In the genomic region with DNA sequence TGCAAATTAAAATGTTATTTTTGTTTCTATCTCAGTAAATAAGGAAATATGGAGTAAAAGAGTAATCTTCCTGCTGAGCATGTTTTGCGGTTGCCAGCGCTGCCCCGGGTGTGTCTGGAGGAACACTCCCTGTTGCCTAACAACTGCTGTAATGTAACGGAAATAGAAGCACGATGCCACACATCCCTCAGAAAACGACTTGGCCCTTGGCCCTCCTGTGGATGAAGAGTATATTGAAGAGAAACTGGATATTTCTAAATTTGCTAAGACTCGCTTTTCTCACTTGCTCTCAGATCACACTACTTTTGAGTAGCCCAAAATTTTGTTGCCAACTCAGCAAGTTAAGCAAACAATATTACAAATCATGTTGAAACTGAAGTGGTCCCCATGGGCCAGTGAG, we compare ENCODE assay signal across 8 cellular contexts. TPM values are rescaled to one million over a fixed set of nuclear protein-coding genes. Genes with fewer than 3 reads are reported as not detected.
DNase-seq lines count a peak whose midpoint lies in the region; ATAC-seq and TF ChIP-seq lines count a peak whose summit lies in the region.

No MANE protein-coding gene starts in this region.

- H4K91ac ChIP-seq in neuronal stem cell (ENCODE audit: low read depth, low read length, poor library complexity): no peak overlapping the region

- H2AFZ ChIP-seq in neuronal stem cell (ENCODE audit: low read length): no peak overlapping the region

- H2BK15ac ChIP-seq in neuronal stem cell (ENCODE audit: low read length): no peak overlapping the region

- H3K9ac ChIP-seq in adipocyte (ENCODE audit: low read length): no peak overlapping the region
- no peak overlapping the region for H3K9ac ChIP-seq in neuronal stem cell (ENCODE audit: low read depth, low read length, poor library complexity)

- ATAC-seq in GM18498 (IDR thresholded peaks at IDR 0.05; ENCODE audit: unreplicated experiment): peak; percentile 46
- peak; percentile 85 for ATAC-seq in HG03175 (IDR thresholded peaks at IDR 0.05; ENCODE audit: unreplicated experiment)
- ATAC-seq in heart left ventricle: peak; percentile 96 to 98 (median 97)

- H3K36me3 ChIP-seq in A673 (ENCODE audit: insufficient read depth, low read length, poor library complexity, severe bottlenecking) (no peaks in the 10 kb centered on the region), adipocyte (ENCODE audit: control insufficient read depth, insufficient read depth, low read length, severe bottlenecking) (no peaks in the 10 kb centered on the region), heart left ventricle (no peaks in the 10 kb centered on the region), sigmoid colon (no peaks in the 10 kb centered on the region), neuronal stem cell (replicated peaks in 1 of 2; ENCODE audit: control insufficient read depth in 2 of 2, insufficient read depth in 2 of 2, low read length in 2 of 2) (no peaks in the 10 kb centered on the region)

- H3K9me3 ChIP-seq in A673 (ENCODE audit: low read depth, low read length, poor library complexity, severe bottlenecking) (no peaks in the 10 kb centered on the region), adipocyte (ENCODE audit: control insufficient read depth, low read length) (no peaks in the 10 kb centered on the region), heart left ventricle (no peaks in the 10 kb centered on the region), sigmoid colon (no peaks in the 10 kb centered on the region), neuronal stem cell (replicated peaks in 1 of 2; ENCODE audit: control insufficient read depth in 2 of 2, insufficient read depth in 1 of 2, low read depth in 1 of 2, low read length in 2 of 2) (no peaks in the 10 kb centered on the region)

- no peak overlapping the region for H2AK5ac ChIP-seq in neuronal stem cell (ENCODE audit: low read depth, low read length)

- H3K23ac ChIP-seq in neuronal stem cell (ENCODE audit: low read depth, low read length, poor library complexity): no peak overlapping the region

- no peaks in the 10 kb centered on the region for H3K4me1 ChIP-seq in A673 (ENCODE audit: insufficient read depth, low read length, poor library complexity, severe bottlenecking)
- H3K4me1 ChIP-seq in adipocyte (ENCODE audit: control insufficient read depth, insufficient read depth, low read length): peaks cover 9% of the 10 kb centered on the region
- peaks cover 0 to 65% (median 8%) of the 10 kb centered on the region in 12 donors for H3K4me1 ChIP-seq in heart left ventricle
- peaks cover 0 to 15% (median 5%) of the 10 kb centered on the region in 4 donors for H3K4me1 ChIP-seq in sigmoid colon
- peaks cover 0 to 2% of the 10 kb centered on the region in 2 donors for H3K4me1 ChIP-seq in neuronal stem cell (ENCODE audit: control insufficient read depth in 2 of 2, insufficient read depth in 1 of 2, low read depth in 1 of 2, low read length in 2 of 2)

- H3K4ac ChIP-seq in neuronal stem cell (ENCODE audit: low read length): no peak overlapping the region

- POLR2A ChIA-PET in A673 (lab: Charles Lee; ENCODE audit: low non-redundant PET): no interaction called here

- no peak; the same call in 1 of the 2 replicates for TF ChIP-seq CTCF in A673 (conservative IDR thresholded peaks at IDR 0.05; ENCODE audit: low read depth, low read length)
- TF ChIP-seq CTCF in heart left ventricle (IDR thresholded peaks at IDR 0.05): peak in 11 of 12 donors; percentile 20 to 62 (median 41)
- peak in 3 of 4 experiments; percentile 13 to 38 (median 20) for TF ChIP-seq CTCF in sigmoid colon (IDR thresholded peaks at IDR 0.05)

- H2BK12ac ChIP-seq in neuronal stem cell (ENCODE audit: low read length): no peak overlapping the region

- peak; percentile 74 for DNase-seq in A673 (ENCODE audit: low spot score)
- peak; percentile 97 for DNase-seq in RPMI8226
- DNase-seq in adipocyte (ENCODE audit: low read depth): peak; percentile 75
- DNase-seq in heart left ventricle: peak; percentile 82 to 92 (median 85)
- DNase-seq in sigmoid colon: peak; percentile 89
- no peak for DNase-seq in neuronal stem cell (ENCODE audit: low spot score)

- H3K4me2 ChIP-seq in neuronal stem cell (ENCODE audit: insufficient read depth, low read length, poor library complexity, severe bottlenecking): no peak overlapping the region

- H2BK5ac ChIP-seq in neuronal stem cell (ENCODE audit: low read length): no peak overlapping the region

- no peak for TF ChIP-seq EP300 in sigmoid colon (IDR thresholded peaks at IDR 0.05)

- H3K18ac ChIP-seq in neuronal stem cell (ENCODE audit: low read length): no peak overlapping the region

- no peak overlapping the region for H2BK120ac ChIP-seq in neuronal stem cell (ENCODE audit: low read depth, low read length)

- no peak overlapping the region for H3K27ac ChIP-seq in A673 (ENCODE audit: low read depth, low read length, poor library complexity, severe bottlenecking)
- peak overlapping the region in 11 of 12 donors; percentile 18 to 70 (median 48) for H3K27ac ChIP-seq in heart left ventricle
- peak overlapping the region in 2 of 4 donors; percentile 27 to 54 for H3K27ac ChIP-seq in sigmoid colon
- H3K27ac ChIP-seq in neuronal stem cell (replicated peaks; ENCODE audit: low read length): no peak overlapping the region

- peaks cover 4% of the 10 kb centered on the region for H3K27me3 ChIP-seq in A673 (replicated peaks; ENCODE audit: insufficient read depth, low read depth, low read length, poor library complexity)
- H3K27me3 ChIP-seq in adipocyte (replicated peaks; ENCODE audit: control insufficient read depth, insufficient read depth, low read length): peaks cover 35% of the 10 kb centered on the region
- H3K27me3 ChIP-seq in heart left ventricle: no peaks in the 10 kb centered on the region
- H3K27me3 ChIP-seq in sigmoid colon: no peaks in the 10 kb centered on the region
- peaks cover 0 to 8% (median 0%) of the 10 kb centered on the region in 3 experiments for H3K27me3 ChIP-seq in neuronal stem cell (ENCODE audit: control insufficient read depth in 3 of 3, insufficient read depth in 3 of 3, low read depth in 1 of 3, low read length in 3 of 3)

- intact Hi-C loops in A673 (cut with micrococcal nuclease; ENCODE audit: unreplicated experiment): no loop called here
- intact Hi-C loops in heart left ventricle (cut with DNase I): no loop called here
- intact Hi-C loops in sigmoid colon (cut with DNase I): no loop called here

- H3K79me1 ChIP-seq in neuronal stem cell (ENCODE audit: low read depth, low read length): no peaks in the 10 kb centered on the region

- no TSS peak for BruUV-seq in A673 (replicated peaks; lab: Mats Ljungman, UMichigan)

- H3K4me3 ChIP-seq in A673 (ENCODE audit: low read depth, low read length, poor library complexity, severe bottlenecking) (no peak overlapping the region), adipocyte (ENCODE audit: low read length) (no peak overlapping the region), heart left ventricle (no peak overlapping the region), sigmoid colon (no peak overlapping the region), neuronal stem cell (ENCODE audit: low read length in 2 of 2) (no peak overlapping the region)

- CTCF ChIA-PET in A673 (lab: Charles Lee): no interaction called here

- H4K8ac ChIP-seq in neuronal stem cell (ENCODE audit: low read depth, low read length): no peak overlapping the region

- no peak for TF ChIP-seq POLR2A in heart left ventricle (IDR thresholded peaks at IDR 0.05)
- no peak for TF ChIP-seq POLR2A in sigmoid colon (IDR thresholded peaks at IDR 0.05)

- H3K14ac ChIP-seq in neuronal stem cell (ENCODE audit: low read length): no peak overlapping the region

- 2 to 5% (median 2%) methylated on average over 7 of the region's 7 CpGs for WGBS in heart left ventricle, 4 donors
- WGBS in sigmoid colon, 2 donors: 5 to 13% methylated on average over 7 of the region's 7 CpGs
- WGBS in neuronal stem cell (ENCODE audit: extremely low coverage in 2 of 2, insufficient read length in 2 of 2, insufficient replicate concordance in 1 of 2), 2 donors: no CpG with 5 or more reads among the region's 7 CpGs

RNA-seq across cellular contexts. Expression of a gene that starts 18.9 kb away (rescaled TPM):
- total RNA-seq in A673 (2021) (not detected in 2 replicates), heart left ventricle (10 to 100 TPM in 1 of 9 donors, 1 to 10 TPM in 5, under 1 TPM in 3; 0.20 to 11.4 (median 1.2) TPM), sigmoid colon (under 1 TPM; 0.16 to 0.68 (median 0.32) TPM)
- polyA plus RNA-seq in heart left ventricle (under 1 TPM; 0.14 to 0.15 TPM), sigmoid colon (under 1 TPM in 1 of 3 donors, not detected in 2; 0.10 TPM)
- polyA plus RNA-seq in neuronal stem cell (2013, experiment 1 of 2): 0.10 TPM
- polyA plus RNA-seq in neuronal stem cell (2013, experiment 2 of 2): 0.18 TPM

Comparison
In these comparisons a context has a peak if more than half of its experiments do, and no peak if none do; other contexts are left out.
1. H3K27ac ChIP-seq: peak in heart left ventricle (11 of 12); none in A673 (single experiment) and neuronal stem cell (single experiment).
2. ATAC-seq: peak in every context shown above with its lines; median percentile 97 in heart left ventricle; 85 in HG03175; 46 in GM18498.